In genomic region chr16:78647491-78647890, GRCh38 we compare ENCODE assay signal across 26 cellular contexts.
"Had no signal": no experiment of that assay in that cellular context is flagged by ENCODE, and none has a peak within 500 bp of the region (broad histone marks: within the 10 kb centered on the region; RNA-seq: fewer than 3 reads in every experiment).

No MANE protein-coding gene starts in this region.

- H3K9me3 ChIP-seq: ascending aorta, breast epithelium had no signal

- ATAC-seq: activated CD4-positive, alpha-beta T cell treated with anti-CD3 and anti-CD28 coated beads for 36 hours; activated CD8-positive, alpha-beta memory T cell treated with anti-CD3 and anti-CD28 coated beads, Interleukin-2, amount 10 ng/mL, durations not matched to agents 7 days and 5 days; activated CD8-positive, alpha-beta T cell treated with anti-CD3 and anti-CD28 coated beads, Interleukin-2, amount 10 ng/mL, durations not matched to agents 7 days and 5 days; activated naive CD4-positive, alpha-beta T cell treated with anti-CD3 and anti-CD28 coated beads, Interleukin-2, amount 50 U/mL, for 72 hours; esophagus mucosa had no signal

- H3K27me3 ChIP-seq: ascending aorta, breast epithelium, cardiac muscle cell, dorsolateral prefrontal cortex had no signal

- FAIRE-seq: frontal cortex had no signal

- H3K4me3 ChIP-seq: ascending aorta, breast epithelium, cardiac muscle cell, coronary artery, dorsolateral prefrontal cortex had no signal

- DNase-seq: activated CD4-positive, alpha-beta memory T cell treated with anti-CD3 and anti-CD28 coated beads for 36 hours; activated CD4-positive, alpha-beta T cell treated with anti-CD3 and anti-CD28 coated beads for 36 hours; activated CD4-positive, alpha-beta T cell treated with anti-CD3 and anti-CD28 coated beads, Interleukin-2, amount 10 ng/mL, durations not matched to agents 24 days and 14 days; activated CD4-positive, CD25-positive, alpha-beta regulatory T cell; activated CD4-positive, CD25-positive, alpha-beta regulatory T cell treated with anti-CD3 and anti-CD28 coated beads, Interleukin-2, amount 50 U/mL, for 72 hours; activated CD8-positive, alpha-beta memory T cell treated with anti-CD3 and anti-CD28 coated beads, Interleukin-2, amount 10 ng/mL, durations not matched to agents 7 days and 5 days; activated CD8-positive, alpha-beta memory T cell treated with anti-CD3 and anti-CD28 coated beads, Interleukin-2, amount 50 U/mL, for 4 hours; activated CD8-positive, alpha-beta T cell treated with anti-CD3 and anti-CD28 coated beads, Interleukin-2, amount 10 ng/mL, durations not matched to agents 7 days and 5 days; activated gamma-delta T cell; activated naive CD4-positive, alpha-beta T cell; activated naive CD4-positive, alpha-beta T cell treated with anti-CD3 and anti-CD28 coated beads, Interleukin-2, amount 10 ng/mL, durations not matched to agents 7 days and 5 days; activated naive CD8-positive, alpha-beta T cell treated with anti-CD3 and anti-CD28 coated beads, Interleukin-2, amount 10 ng/mL, durations not matched to agents 7 days and 5 days; activated T-cell treated with anti-CD3 and anti-CD28 coated beads, Interleukin-2, amount 50 U/mL, for 1 hour; activated T-cell treated with anti-CD3 and anti-CD28 coated beads, Interleukin-2, amount 50 U/mL, for 48 hours; dorsolateral prefrontal cortex; effector memory CD4-positive, alpha-beta T cell; endodermal cell; foreskin fibroblast; T-helper 2 cell had no signal

- H3K27ac ChIP-seq: ascending aorta, cardiac muscle cell, dorsolateral prefrontal cortex had no signal

- H3K4me1 ChIP-seq: ascending aorta, breast epithelium had no signal

- H3K36me3 ChIP-seq: ascending aorta, breast epithelium, cardiac muscle cell had no signal
